Comparison of ENCODE assay signal across 9 cellular contexts in genomic region chr11:79402912-79403311, GRCh38. TPM values are rescaled to one million over a fixed set of nuclear protein-coding genes. Genes with fewer than 3 reads are reported as not detected.
"Had no signal": no experiment of that assay in that cellular context is flagged by ENCODE, and none has a peak within 500 bp of the region (broad histone marks: within the 10 kb centered on the region; RNA-seq: fewer than 3 reads in every experiment).

No MANE protein-coding gene starts in this region.

- H3K36me3 Mint-ChIP-seq: IgD-negative memory B cell had no signal

- DNase-seq: IMR-90, KBM-7, KG1 had no signal

- H3K9ac ChIP-seq: KMS-11 had no signal

- H3K4me3 Mint-ChIP-seq: IgD-negative memory B cell had no signal

- ATAC-seq: HepG2, K562 had no signal

- H3K27ac Mint-ChIP-seq: IgD-negative memory B cell had no signal

- H3K9me3 Mint-ChIP-seq: IgD-negative memory B cell had no signal

- H3K4me3 ChIP-seq: K562 had no signal

- H3K27ac ChIP-seq: HL-60, KMS-11 had no signal

- H3K4me2 ChIP-seq: KMS-11 had no signal

RNA-seq across cellular contexts. Expression of gene TENM4, which starts 37.9 kb away (rescaled TPM):
- total RNA-seq: HepG2, HT-29 had no signal
- polyA plus RNA-seq: HepG2, IgD-negative memory B cell, K562 had no signal
